Comparison of ENCODE assay signal across 18 cellular contexts in genomic region chr1:117363591-117364048, GRCh38. TPM values are rescaled to one million over a fixed set of nuclear protein-coding genes. Genes with fewer than 3 reads are reported as not detected.
A peak's percentile ranks its signal among the peaks of the same experiment; 100 is the strongest.
DNase-seq lines count a peak whose midpoint lies in the region; ATAC-seq, FAIRE-seq and TF ChIP-seq lines count a peak whose summit lies in the region.
"Had no signal": no experiment of that assay in that cellular context is flagged by ENCODE, and none has a peak within 500 bp of the region (broad histone marks: within the 10 kb centered on the region; RNA-seq: fewer than 3 reads in every experiment).

No MANE protein-coding gene starts in this region.

- peak overlapping the region; percentile 16 for H3K4me3 Mint-ChIP-seq in natural killer cell treated with Interleukin-12 subunit alpha and Interleukin-12 subunit beta and Interleukin-15 and Interleukin-18, amount 100 ng/mL, for 72 hours
- no peak overlapping the region for H3K4me3 Mint-ChIP-seq in natural killer cell
- H3K4me3 Mint-ChIP-seq in stimulated activated naive CD8-positive, alpha-beta T cell treated with anti-CD3 and anti-CD28 coated beads, Interleukin-15, amount 100 ng/mL, for 72 hours = peak overlapping the region in 1 of 2 donors; percentile 15

- dilution Hi-C loops in keratinocyte (cut with MboI; ENCODE audit: extremely low pct_ligation_motif_present, low sequenced_read_pairs) = no loop called here

- FAIRE-seq in keratinocyte (lab: Jason Lieb, UNC) = no peak

- no peaks in the 10 kb centered on the region for H3K9me3 Mint-ChIP-seq in natural killer cell treated with Interleukin-12 subunit alpha and Interleukin-12 subunit beta and Interleukin-15 and Interleukin-18, amount 100 ng/mL, for 72 hours
- no peaks in the 10 kb centered on the region for H3K9me3 Mint-ChIP-seq in natural killer cell
- H3K9me3 Mint-ChIP-seq in stimulated activated naive CD8-positive, alpha-beta T cell treated with anti-CD3 and anti-CD28 coated beads, Interleukin-15, amount 100 ng/mL, for 72 hours = no peaks in the 10 kb centered on the region

- no peak for TF ChIP-seq CTCF in natural killer cell (IDR thresholded peaks at IDR 0.05)
- TF ChIP-seq CTCF in PC-3 (conservative IDR thresholded peaks at IDR 0.05; ENCODE audit: low read depth, low read length) = no peak
- TF ChIP-seq CTCF in keratinocyte (optimal IDR thresholded peaks at IDR 0.05 in 1 of 3, IDR thresholded peaks at IDR 0.05 in 1 of 3, conservative IDR thresholded peaks at IDR 0.05 in 1 of 3; ENCODE audit: extremely low read depth in 1 of 3, insufficient read depth in 2 of 3, low read length in 3 of 3) = no peak

- H3F3A ChIP-seq in PC-3 (ENCODE audit: low read length, unreplicated experiment) = no peaks in the 10 kb centered on the region

- H3K4me2 ChIP-seq in PC-3 (ENCODE audit: low read length) (peak overlapping the region; percentile 32), keratinocyte (ENCODE audit: control insufficient read depth, extremely low read depth, insufficient read depth, low read depth, low read length) (peak overlapping the region; percentile 61)

- POLR2A ChIA-PET in PC-3 (lab: Charles Lee; ENCODE audit: unreplicated experiment) = no interaction called here

- H3K27me3 ChIP-seq in PC-3 (ENCODE audit: low read length) (no peaks in the 10 kb centered on the region), keratinocyte (ENCODE audit: control insufficient read depth, extremely low read depth, insufficient read depth, low read length) (no peaks in the 10 kb centered on the region)
- H3K27me3 ChIP-seq in effector memory CD4-positive, alpha-beta T cell (replicated peaks; ENCODE audit: control insufficient read depth, insufficient read depth, low read length, poor library complexity, severe bottlenecking) = no peaks in the 10 kb centered on the region
- H3K27me3 ChIP-seq: SJCRH30 had no signal

- H3K9me2 ChIP-seq in PC-3 (replicated peaks; ENCODE audit: low read length) = no peaks in the 10 kb centered on the region

- H3K4me3 ChIP-seq in PC-3 (ENCODE audit: low read length) = no peak overlapping the region
- H3K4me3 ChIP-seq in keratinocyte (ENCODE audit: control insufficient read depth in 2 of 3, extremely low read depth in 1 of 3, insufficient read depth in 2 of 3, low read depth in 1 of 3, low read length in 3 of 3) = peak overlapping the region in 1 of 3 experiments; percentile 12
- no peak overlapping the region for H3K4me3 ChIP-seq in effector memory CD4-positive, alpha-beta T cell (ENCODE audit: insufficient read depth, low read depth, low read length, poor library complexity, severe bottlenecking)
- H3K4me3 ChIP-seq: SJCRH30 had no signal

- intact Hi-C loops in natural killer cell (cut with micrococcal nuclease) (no loop called here), PC-3 (cut with micrococcal nuclease) (loop anchor here (10.0 kb wide), 1 partner anchor 241 kb away; the partner anchor contains the start of gene TENT5C)

- CTCF ChIA-PET in PC-3 (lab: Charles Lee) = no interaction called here

- no TSS peak for BruUV-seq in PC-3 (replicated peaks; lab: Mats Ljungman, UMichigan)

- H3K27ac ChIP-seq in PC-3 (ENCODE audit: low read length) (peak overlapping the region; percentile 7; the same call in 1 of the 2 replicates), keratinocyte (ENCODE audit: control insufficient read depth, insufficient read depth, low read length) (no peak overlapping the region)
- H3K27ac ChIP-seq in effector memory CD4-positive, alpha-beta T cell (ENCODE audit: insufficient read depth, low read length, poor library complexity, severe bottlenecking) = no peak overlapping the region
- H3K27ac ChIP-seq: SJCRH30 had no signal

- ATAC-seq in natural killer cell treated with Interleukin-12 subunit alpha and Interleukin-12 subunit beta and Interleukin-15 and Interleukin-18, amount 100 ng/mL, for 72 hours = no peak
- ATAC-seq in natural killer cell (no peak), PC-3 (no peak), HG03457 (IDR thresholded peaks at IDR 0.05; ENCODE audit: unreplicated experiment) (no peak), HG03571 (IDR thresholded peaks at IDR 0.05; ENCODE audit: unreplicated experiment) (no peak)
- ATAC-seq in stimulated activated naive CD8-positive, alpha-beta T cell treated with anti-CD3 and anti-CD28 coated beads, Interleukin-15, amount 100 ng/mL, for 72 hours = no peak
- ATAC-seq: left colon had no signal

- H3K9me1 ChIP-seq in keratinocyte (ENCODE audit: control insufficient read depth, extremely low read depth, insufficient read depth, low read length) = no peaks in the 10 kb centered on the region

- no peak for DNase-seq in natural killer cell treated with Interleukin-12 subunit alpha and Interleukin-12 subunit beta and Interleukin-15 and Interleukin-18, amount 100 ng/mL, for 72 hours (ENCODE audit: low spot score)
- no peak for DNase-seq in natural killer cell
- no peak for DNase-seq in PC-3
- no peak for DNase-seq in keratinocyte (ENCODE audit: low read depth, low spot score)
- DNase-seq in stimulated activated naive CD8-positive, alpha-beta T cell treated with anti-CD3 and anti-CD28 coated beads, Interleukin-15, amount 100 ng/mL, for 72 hours = peak; percentile 14 to 25
- DNase-seq in effector memory CD4-positive, alpha-beta T cell = no peak
- DNase-seq: activated effector memory CD4-positive, alpha-beta T cell treated with anti-CD3 and anti-CD28 coated beads, Interleukin-2, amount 50 U/mL, for 16 hours; dermis blood vessel endothelial cell; DMS79; GOT3; hippocampal formation; left colon; NCI-H1092 treated with DMSO at 0.1 percent for 48 hours; NCI-H226; SJCRH30; T1000 had no signal

- H3K27ac Mint-ChIP-seq in natural killer cell treated with Interleukin-12 subunit alpha and Interleukin-12 subunit beta and Interleukin-15 and Interleukin-18, amount 100 ng/mL, for 72 hours = peak overlapping the region; percentile 32 to 62
- no peak overlapping the region for H3K27ac Mint-ChIP-seq in natural killer cell
- no peak overlapping the region for H3K27ac Mint-ChIP-seq in stimulated activated naive CD8-positive, alpha-beta T cell treated with anti-CD3 and anti-CD28 coated beads, Interleukin-15, amount 100 ng/mL, for 72 hours

- H3K4me1 ChIP-seq in PC-3 (ENCODE audit: insufficient read depth, low read length) (peaks cover 23% of the 10 kb centered on the region), keratinocyte (ENCODE audit: control insufficient read depth, extremely low read depth, insufficient read depth, low read length) (peaks cover 15% of the 10 kb centered on the region)
- H3K4me1 ChIP-seq in effector memory CD4-positive, alpha-beta T cell (ENCODE audit: control insufficient read depth, insufficient read depth, low read length, poor library complexity, severe bottlenecking) = peaks cover 4% of the 10 kb centered on the region

- peaks cover 27% of the 10 kb centered on the region for H3K79me2 ChIP-seq in PC-3 (ENCODE audit: low read length)
- H3K79me2 ChIP-seq in keratinocyte (ENCODE audit: control insufficient read depth, insufficient read depth, low read length) = peaks cover 16% of the 10 kb centered on the region

- H2AFZ ChIP-seq in PC-3 (ENCODE audit: low read length) (0 out of 2 replicates have a peak overlapping the region, but pooled peaks have one; percentile 20), keratinocyte (ENCODE audit: control insufficient read depth, low read length) (peak overlapping the region; percentile 39)

- H4K20me1 ChIP-seq in PC-3 (ENCODE audit: low read length) (0 out of 2 replicates have a peak, but pooled peaks cover 5% of the 10 kb centered on the region), keratinocyte (ENCODE audit: control insufficient read depth, extremely low read depth, insufficient read depth, low read length) (no peaks in the 10 kb centered on the region)

- H3K36me3 ChIP-seq in PC-3 (ENCODE audit: low read depth, low read length) (no peaks in the 10 kb centered on the region), keratinocyte (ENCODE audit: control insufficient read depth in 2 of 2, extremely low read depth in 1 of 2, insufficient read depth in 2 of 2, low read length in 2 of 2) (no peaks in the 10 kb centered on the region)
- H3K36me3 ChIP-seq in effector memory CD4-positive, alpha-beta T cell (ENCODE audit: control insufficient read depth, insufficient read depth, low read length) = no peaks in the 10 kb centered on the region
- H3K36me3 ChIP-seq: SJCRH30 had no signal

- H3K36me3 Mint-ChIP-seq in natural killer cell treated with Interleukin-12 subunit alpha and Interleukin-12 subunit beta and Interleukin-15 and Interleukin-18, amount 100 ng/mL, for 72 hours = no peaks in the 10 kb centered on the region
- H3K36me3 Mint-ChIP-seq in natural killer cell = no peaks in the 10 kb centered on the region

- H3K27me3 Mint-ChIP-seq in natural killer cell treated with Interleukin-12 subunit alpha and Interleukin-12 subunit beta and Interleukin-15 and Interleukin-18, amount 100 ng/mL, for 72 hours = peaks cover 6 to 8% of the 10 kb centered on the region in 2 donors
- H3K27me3 Mint-ChIP-seq in natural killer cell (ENCODE audit: low read depth in 2 of 2) = peaks cover 5 to 20% of the 10 kb centered on the region in 2 donors
- no peaks in the 10 kb centered on the region for H3K27me3 Mint-ChIP-seq in stimulated activated naive CD8-positive, alpha-beta T cell treated with anti-CD3 and anti-CD28 coated beads, Interleukin-15, amount 100 ng/mL, for 72 hours

- H3K9ac ChIP-seq in PC-3 (ENCODE audit: low read length) = no peak overlapping the region
- H3K9ac ChIP-seq in keratinocyte (ENCODE audit: control insufficient read depth, extremely low read depth, insufficient read depth, low read length) = no peak overlapping the region

- H3K9me3 ChIP-seq in PC-3 (ENCODE audit: low read length) (no peaks in the 10 kb centered on the region), keratinocyte (ENCODE audit: control insufficient read depth, low read depth, low read length) (no peaks in the 10 kb centered on the region)
- H3K9me3 ChIP-seq in effector memory CD4-positive, alpha-beta T cell (ENCODE audit: control insufficient read depth, low read length) = no peaks in the 10 kb centered on the region

- peaks cover 45 to 47% of the 10 kb centered on the region in 2 donors for H3K4me1 Mint-ChIP-seq in natural killer cell treated with Interleukin-12 subunit alpha and Interleukin-12 subunit beta and Interleukin-15 and Interleukin-18, amount 100 ng/mL, for 72 hours (ENCODE audit: low read depth in 2 of 2)
- H3K4me1 Mint-ChIP-seq in natural killer cell = peaks cover 34 to 35% of the 10 kb centered on the region in 2 donors
- peaks cover 67% of the 10 kb centered on the region for H3K4me1 Mint-ChIP-seq in stimulated activated naive CD8-positive, alpha-beta T cell treated with anti-CD3 and anti-CD28 coated beads, Interleukin-15, amount 100 ng/mL, for 72 hours

RNA-seq across cellular contexts. Expression of gene MAN1A2, which starts 3.6 kb away (rescaled TPM):
- 10 to 100 TPM; 44.3 to 47.4 TPM for total RNA-seq in natural killer cell treated with Interleukin-12 subunit alpha and Interleukin-12 subunit beta and Interleukin-15 and Interleukin-18, amount 100 ng/mL, for 72 hours
- total RNA-seq in natural killer cell (10 to 100 TPM; 75.5 to 90.0 (median 87.1) TPM), PC-3 (2014; rRNA removed) (18.0 and 21.1 TPM in 2 replicates)
- polyA plus RNA-seq in keratinocyte = 13.6 to 23.1 TPM (median 19.0 TPM) in 3 replicates
- 8.5 TPM for polyA plus RNA-seq in keratinocyte (2011; ENCODE audit: low read depth)
- 7.7 and 10.6 TPM in 2 replicates for polyA plus RNA-seq in keratinocyte (2011; cell fraction: cytosol; rRNA removed)
- 13.1 and 19.7 TPM in 2 replicates for polyA plus RNA-seq in keratinocyte (2011; cell fraction: nucleus; rRNA removed)
- polyA plus RNA-seq in keratinocyte (2012; ENCODE audit: low replicate concordance) = 7.3 and 18.1 TPM in 2 replicates
- polyA minus RNA-seq in keratinocyte = 26.6 to 42.9 TPM (median 38.1 TPM) in 3 replicates
- polyA minus RNA-seq in keratinocyte (2011; cell fraction: cytosol; rRNA and poly(A)+ RNA removed) = 14.6 TPM
- polyA minus RNA-seq in keratinocyte (2011; cell fraction: nucleus; rRNA and poly(A)+ RNA removed) = 18.3 and 31.5 TPM in 2 replicates

Comparison
In these comparisons a context has a peak if more than half of its experiments do, and no peak if none do; other contexts are left out.
1. H3K27ac Mint-ChIP-seq: peak in natural killer cell treated with Interleukin-12 subunit alpha and Interleukin-12 subunit beta and Interleukin-15 and Interleukin-18, amount 100 ng/mL, for 72 hours (2 of 2); none in natural killer cell (0 of 2) and stimulated activated naive CD8-positive, alpha-beta T cell treated with anti-CD3 and anti-CD28 coated beads, Interleukin-15, amount 100 ng/mL, for 72 hours (0 of 2).
2. DNase-seq: peak in stimulated activated naive CD8-positive, alpha-beta T cell treated with anti-CD3 and anti-CD28 coated beads, Interleukin-15, amount 100 ng/mL, for 72 hours (2 of 2); none in natural killer cell treated with Interleukin-12 subunit alpha and Interleukin-12 subunit beta and Interleukin-15 and Interleukin-18, amount 100 ng/mL, for 72 hours (single experiment), natural killer cell (single experiment), PC-3 (single experiment), keratinocyte (single experiment) and effector memory CD4-positive, alpha-beta T cell (0 of 3).